8 cellular contexts compared by ENCODE assay signal in genomic region chr6:52994789-52995078, GRCh38. TPM values are rescaled to one million over a fixed set of nuclear protein-coding genes. Genes with fewer than 3 reads are reported as not detected.
A peak's percentile ranks its signal among the peaks of the same experiment; 100 is the strongest.
DNase-seq lines count a peak whose midpoint lies in the region; ATAC-seq, FAIRE-seq and TF ChIP-seq lines count a peak whose summit lies in the region.

No MANE protein-coding gene starts in this region.

- CTCF ChIA-PET in A549 (lab: Yijun Ruan, JAX) = interaction anchor here (0.7 to 2.8 kb wide), 19 partner anchors 8 to 319 kb away, joined by 3 to 16 read pairs (median 4); partner anchors contain the start of gene FBXO9

- H3K4me1 ChIP-seq in A549 (peaks cover 16% of the 10 kb centered on the region), right lobe of liver (peaks cover 0 to 6% (median 2%) of the 10 kb centered on the region in 4 donors)

- intact Hi-C loops in right lobe of liver (cut with DNase I) = loop anchor here in 1 of 2 donors (10.0 kb wide), 1 partner anchor 110 kb away; no protein-coding TSS in a partner anchor

- H3K4me3 ChIP-seq in A549 (peak overlapping the region; percentile 71), right lobe of liver (peak overlapping the region; percentile 55 to 65 (median 64))

- peaks cover 11% of the 10 kb centered on the region for H3K36me3 Mint-ChIP-seq in chondrocyte (ENCODE audit: low read depth)
- H3K36me3 Mint-ChIP-seq in stimulated activated naive CD8-positive, alpha-beta T cell treated with anti-CD3 and anti-CD28 coated beads, Interleukin-15, Interleukin-2, amounts not matched to agents 100 ng/mL and 50 ng/mL, for 24 hours (ENCODE audit: low read depth) = peaks cover 28% of the 10 kb centered on the region

- no peak for TF ChIP-seq CTCF in A549 (IDR thresholded peaks at IDR 0.05)
- TF ChIP-seq CTCF in chondrocyte (IDR thresholded peaks at IDR 0.05) = no peak
- no peak for TF ChIP-seq CTCF in right lobe of liver (IDR thresholded peaks at IDR 0.05)

- TF ChIP-seq EP300 in A549 (IDR thresholded peaks at IDR 0.05) = no peak

- H3K9me3 Mint-ChIP-seq in chondrocyte (ENCODE audit: low read depth) = no peaks in the 10 kb centered on the region
- H3K9me3 Mint-ChIP-seq in stimulated activated naive CD8-positive, alpha-beta T cell treated with anti-CD3 and anti-CD28 coated beads, Interleukin-15, Interleukin-2, amounts not matched to agents 100 ng/mL and 50 ng/mL, for 24 hours = no peaks in the 10 kb centered on the region

- DNase-seq in A549 (ENCODE audit: low read depth in 1 of 2, low spot score in 1 of 2) (no peak), T-helper 1 cell (peak in 3 of 5 donors; percentile 6 to 10 (median 10)), chondrocyte (ENCODE audit: low spot score) (no peak), right lobe of liver (peak; percentile 46 to 66 (median 49)), H54 (ENCODE audit: insufficient read length, low spot score) (no peak)

- H3K36me3 ChIP-seq in right lobe of liver = no peaks in the 10 kb centered on the region

- H3K27ac Mint-ChIP-seq in chondrocyte (ENCODE audit: unreplicated experiment) = peak overlapping the region; percentile 98
- peak overlapping the region; percentile 99 for H3K27ac Mint-ChIP-seq in stimulated activated naive CD8-positive, alpha-beta T cell treated with anti-CD3 and anti-CD28 coated beads, Interleukin-15, Interleukin-2, amounts not matched to agents 100 ng/mL and 50 ng/mL, for 24 hours

- ATAC-seq in A549 (peak; percentile 64 to 72), GM18868 (IDR thresholded peaks at IDR 0.05; ENCODE audit: unreplicated experiment) (peak; percentile 20), HG03066 (IDR thresholded peaks at IDR 0.05; ENCODE audit: low read depth, unreplicated experiment) (peak; percentile 13), right lobe of liver (peak; percentile 25 to 40 (median 32))

- TF ChIP-seq RAD21 in A549 (conservative IDR thresholded peaks at IDR 0.05 in 1 of 2, IDR thresholded peaks at IDR 0.05 in 1 of 2) = no peak

- WGBS in A549 (ENCODE audit: missing lambda C conversion rate) = 6% methylated on average over 10 of the region's 17 CpGs
- under 1% methylated on average over 16 of the region's 17 CpGs for WGBS in right lobe of liver (ENCODE audit: insufficient coverage, low coverage, low lambda C conversion rate, missing lambda C conversion rate)

- H3K27ac ChIP-seq in A549 = peak overlapping the region; percentile 95 to 97
- peak overlapping the region; percentile 74 to 89 (median 84) for H3K27ac ChIP-seq in right lobe of liver

- TF ChIP-seq POLR2A in A549 (IDR thresholded peaks at IDR 0.05; ENCODE audit: low read length) (no peak), right lobe of liver (IDR thresholded peaks at IDR 0.05) (no peak), H54 (IDR thresholded peaks at IDR 0.05; ENCODE audit: low read depth, low read length) (no peak)

- FAIRE-seq in A549 (lab: Jason Lieb, UNC) (no peak), H54 (lab: Jason Lieb, UNC) (no peak)

- H3K27me3 ChIP-seq in right lobe of liver = no peaks in the 10 kb centered on the region

- H3K4me1 Mint-ChIP-seq in chondrocyte (ENCODE audit: low read depth) = peaks cover 41% of the 10 kb centered on the region
- H3K4me1 Mint-ChIP-seq in stimulated activated naive CD8-positive, alpha-beta T cell treated with anti-CD3 and anti-CD28 coated beads, Interleukin-15, Interleukin-2, amounts not matched to agents 100 ng/mL and 50 ng/mL, for 24 hours (ENCODE audit: low read depth) = peaks cover 62% of the 10 kb centered on the region

- peak overlapping the region; percentile 96 for H3K4me3 Mint-ChIP-seq in chondrocyte (ENCODE audit: unreplicated experiment)
- H3K4me3 Mint-ChIP-seq in stimulated activated naive CD8-positive, alpha-beta T cell treated with anti-CD3 and anti-CD28 coated beads, Interleukin-15, Interleukin-2, amounts not matched to agents 100 ng/mL and 50 ng/mL, for 24 hours = peak overlapping the region; percentile 99

- peak overlapping the region; percentile 87 for H3K4me2 ChIP-seq in A549

- H3K9me3 ChIP-seq in A549 (no peaks in the 10 kb centered on the region), right lobe of liver (no peaks in the 10 kb centered on the region)

- no peaks in the 10 kb centered on the region for H3K27me3 Mint-ChIP-seq in chondrocyte (ENCODE audit: low read depth)
- H3K27me3 Mint-ChIP-seq in stimulated activated naive CD8-positive, alpha-beta T cell treated with anti-CD3 and anti-CD28 coated beads, Interleukin-15, Interleukin-2, amounts not matched to agents 100 ng/mL and 50 ng/mL, for 24 hours = peaks cover 5% of the 10 kb centered on the region

- POLR2A ChIA-PET in A549 (lab: Yijun Ruan, JAX) = interaction anchor here (1.2 kb wide), 1 partner anchor 71 kb away, joined by 4 read pairs; the partner anchor contains the start of gene FBXO9

TF ChIP-seq in A549, 52 proteins besides CTCF, POLR2A, EP300 and RAD21:
- TF ChIP-seq, protein P1, sequence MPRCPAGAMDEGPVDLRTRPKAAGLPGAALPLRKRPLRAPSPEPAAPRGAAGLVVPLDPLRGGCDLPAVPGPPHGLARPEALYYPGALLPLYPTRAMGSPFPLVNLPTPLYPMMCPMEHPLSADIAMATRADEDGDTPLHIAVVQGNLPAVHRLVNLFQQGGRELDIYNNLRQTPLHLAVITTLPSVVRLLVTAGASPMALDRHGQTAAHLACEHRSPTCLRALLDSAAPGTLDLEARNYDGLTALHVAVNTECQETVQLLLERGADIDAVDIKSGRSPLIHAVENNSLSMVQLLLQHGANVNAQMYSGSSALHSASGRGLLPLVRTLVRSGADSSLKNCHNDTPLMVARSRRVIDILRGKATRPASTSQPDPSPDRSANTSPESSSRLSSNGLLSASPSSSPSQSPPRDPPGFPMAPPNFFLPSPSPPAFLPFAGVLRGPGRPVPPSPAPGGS (IDR thresholded peaks at IDR 0.05) = no peak
- TF ChIP-seq, protein P2, sequence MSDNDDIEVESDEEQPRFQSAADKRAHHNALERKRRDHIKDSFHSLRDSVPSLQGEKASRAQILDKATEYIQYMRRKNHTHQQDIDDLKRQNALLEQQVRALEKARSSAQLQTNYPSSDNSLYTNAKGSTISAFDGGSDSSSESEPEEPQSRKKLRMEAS (IDR thresholded peaks at IDR 0.05) = 0 out of 2 replicates have a peak, but pooled peaks have one; percentile 46
- TF ChIP-seq RNF2 (IDR thresholded peaks at IDR 0.05; ENCODE audit: borderline replicate concordance, low read depth) (no peak), GATA3 (IDR thresholded peaks at IDR 0.05; ENCODE audit: borderline replicate concordance) (no peak), BHLHE40 (IDR thresholded peaks at IDR 0.05; ENCODE audit: low read depth, low read length) (no peak)
- TF ChIP-seq, protein P3, sequence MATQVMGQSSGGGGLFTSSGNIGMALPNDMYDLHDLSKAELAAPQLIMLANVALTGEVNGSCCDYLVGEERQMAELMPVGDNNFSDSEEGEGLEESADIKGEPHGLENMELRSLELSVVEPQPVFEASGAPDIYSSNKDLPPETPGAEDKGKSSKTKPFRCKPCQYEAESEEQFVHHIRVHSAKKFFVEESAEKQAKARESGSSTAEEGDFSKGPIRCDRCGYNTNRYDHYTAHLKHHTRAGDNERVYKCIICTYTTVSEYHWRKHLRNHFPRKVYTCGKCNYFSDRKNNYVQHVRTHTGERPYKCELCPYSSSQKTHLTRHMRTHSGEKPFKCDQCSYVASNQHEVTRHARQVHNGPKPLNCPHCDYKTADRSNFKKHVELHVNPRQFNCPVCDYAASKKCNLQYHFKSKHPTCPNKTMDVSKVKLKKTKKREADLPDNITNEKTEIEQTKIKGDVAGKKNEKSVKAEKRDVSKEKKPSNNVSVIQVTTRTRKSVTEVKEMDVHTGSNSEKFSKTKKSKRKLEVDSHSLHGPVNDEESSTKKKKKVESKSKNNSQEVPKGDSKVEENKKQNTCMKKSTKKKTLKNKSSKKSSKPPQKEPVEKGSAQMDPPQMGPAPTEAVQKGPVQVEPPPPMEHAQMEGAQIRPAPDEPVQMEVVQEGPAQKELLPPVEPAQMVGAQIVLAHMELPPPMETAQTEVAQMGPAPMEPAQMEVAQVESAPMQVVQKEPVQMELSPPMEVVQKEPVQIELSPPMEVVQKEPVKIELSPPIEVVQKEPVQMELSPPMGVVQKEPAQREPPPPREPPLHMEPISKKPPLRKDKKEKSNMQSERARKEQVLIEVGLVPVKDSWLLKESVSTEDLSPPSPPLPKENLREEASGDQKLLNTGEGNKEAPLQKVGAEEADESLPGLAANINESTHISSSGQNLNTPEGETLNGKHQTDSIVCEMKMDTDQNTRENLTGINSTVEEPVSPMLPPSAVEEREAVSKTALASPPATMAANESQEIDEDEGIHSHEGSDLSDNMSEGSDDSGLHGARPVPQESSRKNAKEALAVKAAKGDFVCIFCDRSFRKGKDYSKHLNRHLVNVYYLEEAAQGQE (IDR thresholded peaks at IDR 0.05) = no peak

RNA-seq across cellular contexts. Expression of gene GSTA4, which starts 0.3 kb away (rescaled TPM):
- polyA plus RNA-seq in A549 (2011; rRNA removed) (29.2 and 30.6 TPM in 2 replicates), A549 (2017; fragmentation: RNase III; extraction: RNeasy Plus Mini Kit Qiagen cat#74134 plus additional on column Dnase treatment) (12.6 to 13.3 TPM (median 12.8 TPM) in 3 replicates)
- 8.6 and 9.5 TPM in 2 replicates for polyA plus RNA-seq in A549 (2012; cell fraction: cytosol; rRNA removed)
- 3.6 and 5.7 TPM in 2 replicates for polyA plus RNA-seq in A549 (2012; cell fraction: nucleus; rRNA removed)
- polyA minus RNA-seq in A549 (2011; rRNA and poly(A)+ RNA removed) = 2.6 and 4.8 TPM in 2 replicates
- total RNA-seq in chondrocyte (30.9 to 43.4 TPM (median 31.4 TPM) in 3 replicates), right lobe of liver (10 to 100 TPM in 3 of 6 experiments, 1 to 10 TPM in 3; 4.8 to 23.1 (median 9.2) TPM)

Comparison
In these comparisons a context has a peak if more than half of its experiments do, and no peak if none do; other contexts are left out.
1. ATAC-seq: peak in every context shown above with its lines; median percentile 68 in A549; 32 in right lobe of liver; 20 in GM18868; 13 in HG03066.
2. DNase-seq: peak in T-helper 1 cell (3 of 5) and right lobe of liver (3 of 3); none in A549 (0 of 2), chondrocyte (single experiment) and H54 (single experiment).